Comparison of ENCODE assay signal across 8 cellular contexts in genomic region chr1:117674521-117675400, GRCh38.
DNase-seq lines count a peak whose midpoint lies in the region; ATAC-seq, FAIRE-seq and TF ChIP-seq lines count a peak whose summit lies in the region.

No MANE protein-coding gene starts in this region.

- H3K4me1 Mint-ChIP-seq in chondrocyte (ENCODE audit: low read depth): peaks cover 9% of the 10 kb centered on the region
- H3K4me1 Mint-ChIP-seq in stimulated activated memory B cell treated with anti-CD40 and anti-IgM and Interleukin-4, amounts not matched to agents 10 μg/mL and 1 μg/mL and 100 μg/mL, for 72 hours: peaks cover 42% of the 10 kb centered on the region

- no peaks in the 10 kb centered on the region for H3K27me3 Mint-ChIP-seq in chondrocyte (ENCODE audit: low read depth)
- H3K27me3 Mint-ChIP-seq in stimulated activated memory B cell treated with anti-CD40 and anti-IgM and Interleukin-4, amounts not matched to agents 10 μg/mL and 1 μg/mL and 100 μg/mL, for 72 hours: no peaks in the 10 kb centered on the region

- H3K36me3 Mint-ChIP-seq in chondrocyte (ENCODE audit: low read depth): no peaks in the 10 kb centered on the region
- no peaks in the 10 kb centered on the region for H3K36me3 Mint-ChIP-seq in stimulated activated memory B cell treated with anti-CD40 and anti-IgM and Interleukin-4, amounts not matched to agents 10 μg/mL and 1 μg/mL and 100 μg/mL, for 72 hours

- no peak for FAIRE-seq in GM12891 (lab: Jason Lieb, UNC)

- TF ChIP-seq CTCF in chondrocyte (IDR thresholded peaks at IDR 0.05): peak; percentile 21

- peak; percentile 75 for ATAC-seq in stimulated activated memory B cell treated with anti-CD40 and anti-IgM and Interleukin-4, amounts not matched to agents 10 μg/mL and 1 μg/mL and 100 μg/mL, for 72 hours
- ATAC-seq in HG03108 (IDR thresholded peaks at IDR 0.05; ENCODE audit: unreplicated experiment): no peak

- no peak overlapping the region for H3K27ac Mint-ChIP-seq in chondrocyte (ENCODE audit: unreplicated experiment)
- peak overlapping the region; percentile 53 for H3K27ac Mint-ChIP-seq in stimulated activated memory B cell treated with anti-CD40 and anti-IgM and Interleukin-4, amounts not matched to agents 10 μg/mL and 1 μg/mL and 100 μg/mL, for 72 hours

- H3K9me3 Mint-ChIP-seq in chondrocyte (ENCODE audit: low read depth): no peaks in the 10 kb centered on the region
- H3K9me3 Mint-ChIP-seq in stimulated activated memory B cell treated with anti-CD40 and anti-IgM and Interleukin-4, amounts not matched to agents 10 μg/mL and 1 μg/mL and 100 μg/mL, for 72 hours: no peaks in the 10 kb centered on the region

- DNase-seq in GM12891 (ENCODE audit: insufficient read length, low spot score): peak; percentile 49
- DNase-seq in HCEC 1CT: peak; percentile 45
- peak; percentile 11 for DNase-seq in RKO (ENCODE audit: low spot score)
- DNase-seq in chondrocyte (ENCODE audit: low spot score): no peak
- DNase-seq in NCI-H1092 treated with DMSO at 0.1 percent for 48 hours (lab: John Stamatoyannopoulos, UW): no peak
- DNase-seq in NCI-H446 treated with DMSO at 0.1 percent for 48 hours (lab: John Stamatoyannopoulos, UW): no peak

- no peak for TF ChIP-seq POLR2A in GM12891 (IDR thresholded peaks at IDR 0.05; ENCODE audit: low read depth, low read length)

- H3K4me3 Mint-ChIP-seq in chondrocyte (ENCODE audit: unreplicated experiment): no peak overlapping the region
- no peak overlapping the region for H3K4me3 Mint-ChIP-seq in stimulated activated memory B cell treated with anti-CD40 and anti-IgM and Interleukin-4, amounts not matched to agents 10 μg/mL and 1 μg/mL and 100 μg/mL, for 72 hours

TF ChIP-seq in GM12891, 5 proteins besides CTCF, POLR2A, EP300 and RAD21:
- no peak for TF ChIP-seq POLR2AphosphoS5 (IDR thresholded peaks at IDR 0.05; ENCODE audit: low read depth, low read length)
- no peak for TF ChIP-seq PAX5 (IDR thresholded peaks at IDR 0.05; ENCODE audit: insufficient read depth, low read length, severe bottlenecking)
- no peak for TF ChIP-seq TAF1 (IDR thresholded peaks at IDR 0.05; ENCODE audit: low read depth, low read length)
- TF ChIP-seq SPI1 (IDR thresholded peaks at IDR 0.05; ENCODE audit: low read depth, low read length): no peak
- TF ChIP-seq POU2F2 (IDR thresholded peaks at IDR 0.05; ENCODE audit: low read depth, low read length): no peak

Comparison
In these comparisons a context has a peak if more than half of its experiments do, and no peak if none do; other contexts are left out.
1. DNase-seq: peak in GM12891 (single experiment), HCEC 1CT (single experiment) and RKO (single experiment); none in chondrocyte (single experiment), NCI-H1092 treated with DMSO at 0.1 percent for 48 hours (single experiment) and NCI-H446 treated with DMSO at 0.1 percent for 48 hours (single experiment).